In genomic region chr19:40601061-40601973, GRCh38 we compare ENCODE assay signal across 8 cellular contexts. TPM values are rescaled to one million over a fixed set of nuclear protein-coding genes. Genes with fewer than 3 reads are reported as not detected.
DNase-seq lines count a peak whose midpoint lies in the region; ATAC-seq and TF ChIP-seq lines count a peak whose summit lies in the region.

TSS of gene LTBP4 (plus strand) at chr19:40601369. CDS start at chr19:40601388, 19 bp downstream.

- peak; percentile 47 for TF ChIP-seq CTCF in VCaP (conservative IDR thresholded peaks at IDR 0.05)
- peak in 1 of 6 experiments; percentile 9 for TF ChIP-seq CTCF in esophagus squamous epithelium (IDR thresholded peaks at IDR 0.05)
- TF ChIP-seq CTCF in natural killer cell (IDR thresholded peaks at IDR 0.05), result no peak

- in situ Hi-C loops in GM18951 (cut with MboI; ENCODE audit: low sequenced_read_pairs, unreplicated experiment), result no loop called here

- H3K27ac ChIP-seq in ACC112 (ENCODE audit: low read depth, low read length) (no peak within 1 kb of the TSS), VCaP (peak within 1 kb of the TSS; percentile 49; the same call in 1 of the 2 replicates), esophagus squamous epithelium (peak within 1 kb of the TSS; percentile 95 to 97 (median 96))

- H3K4me1 ChIP-seq in ACC112 (ENCODE audit: control insufficient read depth, insufficient read depth, low read length, unreplicated experiment), result peaks cover 14% of the 10 kb centered on the region
- peaks cover 70 to 97% (median 74%) of the 10 kb centered on the region in 3 donors for H3K4me1 ChIP-seq in esophagus squamous epithelium

- no peaks in the 10 kb centered on the region for H3K9me3 Mint-ChIP-seq in natural killer cell

- H3K27me3 Mint-ChIP-seq in natural killer cell (ENCODE audit: low read depth in 2 of 2), result peaks cover 14 to 48% of the 10 kb centered on the region in 2 donors

- H3K9me3 ChIP-seq in esophagus squamous epithelium, result no peaks in the 10 kb centered on the region

- no peaks in the 10 kb centered on the region for H3K79me2 ChIP-seq in ACC112 (ENCODE audit: control insufficient read depth, insufficient read depth, low read length, unreplicated experiment)

- H3K36me3 ChIP-seq in ACC112 (ENCODE audit: insufficient read depth, low read length), result no peaks in the 10 kb centered on the region
- H3K36me3 ChIP-seq in esophagus squamous epithelium, result no peaks in the 10 kb centered on the region

- peaks cover 41 to 69% of the 10 kb centered on the region in 2 donors for H3K4me1 Mint-ChIP-seq in natural killer cell

- H3K4me3 Mint-ChIP-seq in natural killer cell, result peak within 1 kb of the TSS; percentile 61

- H3K27me3 ChIP-seq in ACC112 (ENCODE audit: insufficient read depth, low read length), result peaks cover 5% of the 10 kb centered on the region; the same call in 1 of the 2 replicates
- peaks cover 0 to 53% (median 11%) of the 10 kb centered on the region in 4 donors for H3K27me3 ChIP-seq in esophagus squamous epithelium

- DNase-seq in esophagus squamous epithelium (lab: John Stamatoyannopoulos, UW), result no peak
- no peak for DNase-seq in natural killer cell
- no peak for DNase-seq in GM19240 (ENCODE audit: insufficient read length, low spot score)

- TF ChIP-seq POLR2A in GM18951 (IDR thresholded peaks at IDR 0.05; ENCODE audit: extremely low read depth, insufficient read depth, insufficient read length) (peak; percentile 28), esophagus squamous epithelium (IDR thresholded peaks at IDR 0.05) (peak in 1 of 4 donors; percentile 46)

- H3K36me3 Mint-ChIP-seq in natural killer cell, result no peaks in the 10 kb centered on the region

- H3K4me3 ChIP-seq in ACC112 (ENCODE audit: low read depth, low read length), result peak within 1 kb of the TSS; percentile 74
- H3K4me3 ChIP-seq in esophagus squamous epithelium, result peak within 1 kb of the TSS; percentile 29 to 81 (median 60)

- peak within 1 kb of the TSS in 1 of 2 donors; percentile 37 for H3K27ac Mint-ChIP-seq in natural killer cell

- ATAC-seq in natural killer cell (no peak), HG02973 (IDR thresholded peaks at IDR 0.05; ENCODE audit: unreplicated experiment) (no peak), HG02678 (IDR thresholded peaks at IDR 0.05; ENCODE audit: unreplicated experiment) (no peak)

- H2AFZ ChIP-seq in ACC112 (ENCODE audit: low read length, unreplicated experiment), result no peak within 1 kb of the TSS

- WGBS in esophagus squamous epithelium, 2 donors, result 1 to 2% methylated on average over 6 to 13 of the region's 87 CpGs

- intact Hi-C loops in esophagus squamous epithelium (cut with DNase I), result loop anchor here (10.0 kb wide), 1 partner anchor 177 kb away; the partner anchor contains the start of gene SERTAD1
- intact Hi-C loops in natural killer cell (cut with micrococcal nuclease), result loop anchor here (10.0 kb wide), 1 partner anchor 943 kb away; no protein-coding TSS in a partner anchor

RNA-seq across cellular contexts. Expression of gene LTBP4, which starts in this region (rescaled TPM):
- total RNA-seq in esophagus squamous epithelium (100 to 1,000 TPM in 1 of 4 donors, 10 to 100 TPM in 3; 43.5 to 249 (median 65.5) TPM), natural killer cell (100 to 1,000 TPM; 153 to 182 (median 157) TPM)
